In genomic region chr20:45223136-45223535, GRCh38 we compare ENCODE assay signal across 1 cellular context.
TF ChIP-seq lines count a peak whose summit lies in the region.

No MANE protein-coding gene starts in this region.

TF ChIP-seq in H1, 55 proteins besides CTCF, POLR2A, EP300 and RAD21:
- TF ChIP-seq POLR2AphosphoS5 (IDR thresholded peaks at IDR 0.05; ENCODE audit: low read depth, low read length) (no peak), USF2 (IDR thresholded peaks at IDR 0.05; ENCODE audit: low read length) (no peak), TBP (IDR thresholded peaks at IDR 0.05; ENCODE audit: low read depth, low read length) (no peak), NRF1 (IDR thresholded peaks at IDR 0.05; ENCODE audit: low read depth, low read length) (no peak), SIRT6 (IDR thresholded peaks at IDR 0.05; ENCODE audit: low read length) (no peak), ASH2L (IDR thresholded peaks at IDR 0.05; ENCODE audit: low read length) (no peak), GTF2F1 (IDR thresholded peaks at IDR 0.05; ENCODE audit: borderline replicate concordance, low read depth, low read length) (no peak)
